10 cellular contexts compared by ENCODE assay signal in the genomic region with DNA sequence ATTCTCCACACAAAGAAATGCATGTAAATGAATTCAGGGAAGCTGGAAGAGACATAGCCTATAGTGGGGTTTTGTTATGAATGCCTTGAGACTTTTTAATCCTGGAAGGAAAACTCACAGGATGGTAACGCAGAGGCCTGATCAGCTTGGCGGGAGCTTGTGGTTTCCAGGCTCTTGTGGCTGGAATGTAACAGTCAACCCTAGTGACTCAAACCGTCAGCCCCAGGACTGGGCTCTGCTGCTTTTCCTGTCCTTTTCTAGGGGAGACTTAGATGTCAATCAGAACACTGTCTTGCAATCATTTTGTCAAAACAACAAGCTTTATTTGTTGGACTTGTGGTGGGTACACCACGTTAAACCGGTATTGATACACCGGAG. TPM values are rescaled to one million over a fixed set of nuclear protein-coding genes. Genes with fewer than 3 reads are reported as not detected.
DNase-seq lines count a peak whose midpoint lies in the region; ATAC-seq and TF ChIP-seq lines count a peak whose summit lies in the region.
"Had no signal": no experiment of that assay in that cellular context is flagged by ENCODE, and none has a peak within 500 bp of the region (broad histone marks: within the 10 kb centered on the region; RNA-seq: fewer than 3 reads in every experiment).

No MANE protein-coding gene starts in this region.

- DNase-seq in HFF-Myc (ENCODE audit: extremely low read depth, low read depth) (no peak), hepatic stellate cell (ENCODE audit: low spot score) (peak; percentile 81), smooth muscle cell (lab: John Stamatoyannopoulos, UW; ENCODE audit: unreplicated experiment) (no peak), AML-193 (lab: John Stamatoyannopoulos, UW) (no peak), NCI-H1048 (lab: John Stamatoyannopoulos, UW) (no peak)
- DNase-seq: activated effector memory CD4-positive, alpha-beta T cell treated with Interleukin-2 at 50 U/mL for 16 hours; T-cell had no signal

- peaks cover 3% of the 10 kb centered on the region for H3K27me3 Mint-ChIP-seq in activated T-helper 17 cell treated with anti-CD3 and anti-CD28 coated beads, Interleukin-2, amount 50 U/mL, for 72 hours

- H3K27me3 ChIP-seq in smooth muscle cell (ENCODE audit: low read depth) = no peaks in the 10 kb centered on the region

- H3K9me3 ChIP-seq in smooth muscle cell (replicated peaks; ENCODE audit: low read depth) = no peaks in the 10 kb centered on the region

- H3K36me3 Mint-ChIP-seq in activated T-helper 17 cell treated with anti-CD3 and anti-CD28 coated beads, Interleukin-2, amount 50 U/mL, for 72 hours (ENCODE audit: low read depth) = peaks cover 10% of the 10 kb centered on the region
- H3K36me3 Mint-ChIP-seq: T-cell had no signal

- H3K4me2 ChIP-seq in smooth muscle cell = peak overlapping the region; percentile 73

- H4K20me1 ChIP-seq in smooth muscle cell (ENCODE audit: low read depth) = no peaks in the 10 kb centered on the region

- TF ChIP-seq CTCF in HFF-Myc (IDR thresholded peaks at IDR 0.05; ENCODE audit: low read depth, low read length, missing control alignments) (peak; percentile 26), smooth muscle cell (IDR thresholded peaks at IDR 0.05; ENCODE audit: borderline replicate concordance, insufficient read depth, poor library complexity, severe bottlenecking) (peak; percentile 35)

- H3K4me3 Mint-ChIP-seq in activated T-helper 17 cell treated with anti-CD3 and anti-CD28 coated beads, Interleukin-2, amount 50 U/mL, for 72 hours = no peak overlapping the region
- H3K4me3 Mint-ChIP-seq: T-cell had no signal

- no peaks in the 10 kb centered on the region for H3K9me3 Mint-ChIP-seq in activated T-helper 17 cell treated with anti-CD3 and anti-CD28 coated beads, Interleukin-2, amount 50 U/mL, for 72 hours

- peak overlapping the region; percentile 12 for H2AFZ ChIP-seq in smooth muscle cell (ENCODE audit: low read depth)

- no peaks in the 10 kb centered on the region for H3K79me2 ChIP-seq in smooth muscle cell (ENCODE audit: low read depth)

- H3K9ac ChIP-seq in smooth muscle cell (ENCODE audit: low read depth) = peak overlapping the region; percentile 48

- H3F3A ChIP-seq in smooth muscle cell (ENCODE audit: low read depth) = peaks cover 65% of the 10 kb centered on the region

- no peaks in the 10 kb centered on the region for H3K36me3 ChIP-seq in smooth muscle cell (ENCODE audit: low read depth)

- ATAC-seq in activated T-helper 17 cell treated with anti-CD3 and anti-CD28 coated beads, Interleukin-2, amount 50 U/mL, for 72 hours (replicated peaks) = no peak
- no peak for ATAC-seq in HG02938 (IDR thresholded peaks at IDR 0.05; ENCODE audit: unreplicated experiment)
- ATAC-seq in GM18502 (IDR thresholded peaks at IDR 0.05; ENCODE audit: poor library complexity, unreplicated experiment) = no peak
- ATAC-seq: T-cell had no signal

- H3K27ac Mint-ChIP-seq in activated T-helper 17 cell treated with anti-CD3 and anti-CD28 coated beads, Interleukin-2, amount 50 U/mL, for 72 hours = peak overlapping the region; percentile 54
- H3K27ac Mint-ChIP-seq: T-cell had no signal

- peak overlapping the region; percentile 93 for H3K27ac ChIP-seq in smooth muscle cell (ENCODE audit: low read depth)

- peaks cover 8% of the 10 kb centered on the region for H3K4me1 Mint-ChIP-seq in activated T-helper 17 cell treated with anti-CD3 and anti-CD28 coated beads, Interleukin-2, amount 50 U/mL, for 72 hours

- WGBS in smooth muscle cell (ENCODE audit: low lambda C conversion rate) = 23% methylated on average over 6 of the region's 6 CpGs

- H3K4me3 ChIP-seq in HFF-Myc (replicated peaks; ENCODE audit: low read depth, low read length) (no peak overlapping the region), smooth muscle cell (no peak overlapping the region)

- peaks cover 39% of the 10 kb centered on the region for H3K4me1 ChIP-seq in smooth muscle cell (ENCODE audit: low read depth)

RNA-seq across cellular contexts. Expression of a gene that starts 34.9 kb away (rescaled TPM):
- total RNA-seq in activated T-helper 17 cell treated with anti-CD3 and anti-CD28 coated beads, Interleukin-2, amount 50 U/mL, for 72 hours = 1 to 10 TPM in 1 of 2 donors, not detected in 1; 1.8 TPM
- total RNA-seq in smooth muscle cell = 0.22 and 1.2 TPM in 2 replicates
- polyA plus RNA-seq in smooth muscle cell = 1.5 TPM in 1 of 2 replicates, not detected in the other
- total RNA-seq: T-cell had no signal

RNA-seq across cellular contexts. Expression of a gene that starts 46.6 kb away (rescaled TPM):
- total RNA-seq in activated T-helper 17 cell treated with anti-CD3 and anti-CD28 coated beads, Interleukin-2, amount 50 U/mL, for 72 hours = not detected
- total RNA-seq in smooth muscle cell = not detected in 2 replicates
- polyA plus RNA-seq in smooth muscle cell = not detected in 2 replicates
- total RNA-seq: T-cell had no signal
